18 cellular contexts compared by ENCODE assay signal in the genomic region with DNA sequence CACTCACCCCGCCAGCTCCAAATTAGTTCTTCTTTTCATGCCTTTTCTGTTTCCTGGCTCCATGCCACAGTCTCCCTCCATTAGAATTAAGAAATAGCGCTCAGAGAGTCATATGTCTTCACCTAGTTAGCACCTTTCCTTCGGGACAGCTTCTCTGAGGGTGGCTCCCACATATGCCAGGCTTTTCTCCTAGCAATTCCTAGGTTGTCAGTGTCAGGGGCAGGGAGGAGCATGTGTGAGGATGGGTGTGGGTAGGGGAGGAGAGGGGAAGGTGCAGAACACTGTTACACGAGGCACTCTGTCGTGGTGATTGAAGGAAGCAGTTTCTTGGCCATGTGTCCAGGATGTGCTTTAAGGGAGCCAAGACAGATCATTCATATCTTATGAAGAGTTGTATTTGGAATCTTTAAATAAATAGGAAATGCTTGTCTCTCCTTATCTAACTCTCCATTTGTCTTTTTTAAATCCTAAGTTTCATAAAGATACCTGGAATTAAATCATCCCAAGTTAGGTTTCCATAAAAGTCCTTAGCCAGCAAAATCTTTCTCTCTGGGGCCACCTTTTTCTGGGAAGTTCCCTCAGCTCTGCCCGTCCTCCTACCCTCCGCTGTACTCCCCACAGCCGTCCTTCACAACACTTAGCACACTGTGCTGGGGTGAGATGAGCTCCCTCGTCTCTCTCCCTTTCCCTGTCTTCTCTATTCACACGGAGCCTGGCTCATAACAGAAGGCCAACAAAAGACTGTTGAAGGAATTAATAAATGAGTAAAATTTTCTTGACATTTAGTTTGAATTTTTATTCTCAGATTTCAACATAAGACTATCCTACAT.
DNase-seq lines count a peak whose midpoint lies in the region; ATAC-seq, FAIRE-seq and TF ChIP-seq lines count a peak whose summit lies in the region.
"Had no signal": no experiment of that assay in that cellular context is flagged by ENCODE, and none has a peak within 500 bp of the region (broad histone marks: within the 10 kb centered on the region; RNA-seq: fewer than 3 reads in every experiment).

No MANE protein-coding gene starts in this region.

- WGBS in right lobe of liver (ENCODE audit: insufficient coverage, low coverage, low lambda C conversion rate, missing lambda C conversion rate) = 52% methylated on average over 10 of the region's 10 CpGs
- 21% methylated on average over 10 of the region's 10 CpGs for WGBS in HepG2 (ENCODE audit: low lambda C conversion rate)
- 87 to 90% methylated on average over 10 of the region's 10 CpGs for whole genome bisulfite sequencing in aorta, 2 donors

- intact Hi-C loops in right lobe of liver (cut with DNase I) (no loop called here), HepG2 (cut with micrococcal nuclease; ENCODE audit: unreplicated experiment) (no loop called here), aorta (cut with DNase I) (no loop called here)

- H4K20me1 ChIP-seq in HepG2 (ENCODE audit: insufficient read depth, low read length) = no peaks in the 10 kb centered on the region

- no peak overlapping the region for H2AFZ ChIP-seq in HepG2 (ENCODE audit: low read length)

- H3K36me3 ChIP-seq in right lobe of liver = no peaks in the 10 kb centered on the region
- H3K36me3 ChIP-seq in HepG2 (replicated peaks in 1 of 2; ENCODE audit: control insufficient read depth in 1 of 2, insufficient read depth in 2 of 2, low read length in 2 of 2) = no peaks in the 10 kb centered on the region
- no peaks in the 10 kb centered on the region for H3K36me3 ChIP-seq in aorta (ENCODE audit: control insufficient read depth in 1 of 2, insufficient read depth in 2 of 2, low read length in 1 of 2)
- H3K36me3 ChIP-seq: ovary, SJSA1 had no signal

- DNase-seq in right lobe of liver (no peak), HepG2 (ENCODE audit: low spot score) (no peak), NCI-H748 (lab: John Stamatoyannopoulos, UW; ENCODE audit: unreplicated experiment) (peak; percentile 71), fibroblast of the aortic adventitia (ENCODE audit: low read depth) (peak; percentile 58), aorta (no peak), occipital lobe (lab: John Stamatoyannopoulos, UW) (no peak), nephron progenitor cell (no peak), T1000 (lab: John Stamatoyannopoulos, UW) (no peak)
- DNase-seq: activated naive CD4-positive, alpha-beta T cell; effector CD8-positive, alpha-beta T cell; EL; NCI-H1417 treated with DMSO at 0.1 percent for 48 hours; ovary; stimulated activated naive CD8-positive, alpha-beta T cell treated with anti-CD3 and anti-CD28 coated beads, Interleukin-15, amount 100 ng/mL, for 72 hours had no signal

- peak overlapping the region in 1 of 3 donors; percentile 50 for H3K27ac ChIP-seq in right lobe of liver
- H3K27ac ChIP-seq in HepG2 (ENCODE audit: extremely low read length, insufficient read depth, low read length) = no peak overlapping the region
- H3K27ac ChIP-seq in aorta (ENCODE audit: low read depth in 1 of 2, low read length in 2 of 2) = no peak overlapping the region
- H3K27ac ChIP-seq: ovary had no signal

- peaks cover 5% of the 10 kb centered on the region for H3K27me3 Mint-ChIP-seq in nephron progenitor cell (ENCODE audit: low read depth, poor library complexity)
- H3K27me3 Mint-ChIP-seq: stimulated activated naive CD8-positive, alpha-beta T cell treated with anti-CD3 and anti-CD28 coated beads, Interleukin-15, amount 100 ng/mL, for 72 hours had no signal

- H3K36me3 Mint-ChIP-seq in nephron progenitor cell (ENCODE audit: low read depth) = peaks cover 5% of the 10 kb centered on the region

- H3K27me3 ChIP-seq in right lobe of liver (no peaks in the 10 kb centered on the region), HepG2 (ENCODE audit: control insufficient read depth in 1 of 2, insufficient read depth in 2 of 2, low read length in 2 of 2) (peaks cover 0 to 5% of the 10 kb centered on the region in 2 experiments; a peak in 3 of 5 replicates), aorta (ENCODE audit: control insufficient read depth in 1 of 2, insufficient read depth in 2 of 2, low read length in 1 of 2) (no peaks in the 10 kb centered on the region)
- H3K27me3 ChIP-seq: ovary, SJSA1 had no signal

- no peaks in the 10 kb centered on the region for H3K9me3 ChIP-seq in right lobe of liver
- H3K9me3 ChIP-seq in HepG2 (ENCODE audit: low read length) = no peaks in the 10 kb centered on the region
- no peaks in the 10 kb centered on the region for H3K9me3 ChIP-seq in aorta (ENCODE audit: control insufficient read depth, low read length)
- H3K9me3 ChIP-seq: ovary, SJSA1 had no signal

- H3K4me3 ChIP-seq in right lobe of liver = no peak overlapping the region
- H3K4me3 ChIP-seq in HepG2 (replicated peaks in 1 of 3; ENCODE audit: insufficient read depth in 1 of 3, low read depth in 2 of 3, low read length in 3 of 3) = no peak overlapping the region
- no peak overlapping the region for H3K4me3 ChIP-seq in fibroblast of the aortic adventitia (ENCODE audit: low read depth, low read length)
- no peak overlapping the region for H3K4me3 ChIP-seq in aorta (ENCODE audit: low read length in 2 of 2)
- H3K4me3 ChIP-seq: ovary, SJSA1 had no signal

- no peaks in the 10 kb centered on the region for H3K4me1 Mint-ChIP-seq in nephron progenitor cell

- CTCF ChIA-PET in HepG2 (lab: Yijun Ruan, JAX; ENCODE audit: low intra/inter-chr PET ratio, low total read pairs) = no interaction called here

- in situ Hi-C loops in HepG2 (cut with HindIII; ENCODE audit: extremely low pct_ligation_motif_present, low pct_unique_long_range_greater_than_20kb) = no loop called here

- no peaks in the 10 kb centered on the region for H3K79me2 ChIP-seq in HepG2 (ENCODE audit: insufficient read depth, low read length)

- H3K27ac Mint-ChIP-seq in nephron progenitor cell = no peak overlapping the region
- H3K27ac Mint-ChIP-seq: stimulated activated naive CD8-positive, alpha-beta T cell treated with anti-CD3 and anti-CD28 coated beads, Interleukin-15, amount 100 ng/mL, for 72 hours had no signal

- H3K9me3 Mint-ChIP-seq in nephron progenitor cell = peaks cover 18% of the 10 kb centered on the region

- H3K4me1 ChIP-seq in right lobe of liver (no peaks in the 10 kb centered on the region), HepG2 (ENCODE audit: insufficient read depth, low read length) (no peaks in the 10 kb centered on the region), aorta (ENCODE audit: control insufficient read depth in 1 of 2, insufficient read depth in 2 of 2, low read length in 2 of 2) (peaks cover 0 to 2% of the 10 kb centered on the region in 2 donors)

- TF ChIP-seq POLR2A in right lobe of liver (IDR thresholded peaks at IDR 0.05) (no peak), HepG2 (IDR thresholded peaks at IDR 0.05; ENCODE audit: insufficient read depth in 1 of 2, low read depth in 2 of 2, low read length in 2 of 2) (no peak)

- H3K9ac ChIP-seq in HepG2 (ENCODE audit: insufficient read depth, low read depth, low read length) = no peak overlapping the region

- TF ChIP-seq EP300 in HepG2 (IDR thresholded peaks at IDR 0.05; ENCODE audit: low read depth in 2 of 2, low read length in 2 of 2) (no peak), HepG2 (CRISPR knock-in tag; IDR thresholded peaks at IDR 0.05; ENCODE audit: borderline replicate concordance) (no peak)

- no peak for FAIRE-seq in HepG2 (lab: Jason Lieb, UNC)
- FAIRE-seq: TTC549, urothelium cell line had no signal

- H3K4me2 ChIP-seq in HepG2 (ENCODE audit: low read depth, low read length) = no peak overlapping the region

- TF ChIP-seq CTCF in right lobe of liver (IDR thresholded peaks at IDR 0.05) = no peak
- TF ChIP-seq CTCF in HepG2 (CRISPR knock-in tag; IDR thresholded peaks at IDR 0.05) = no peak
- TF ChIP-seq CTCF in fibroblast of the aortic adventitia (IDR thresholded peaks at IDR 0.05; ENCODE audit: insufficient read depth, low read length) = no peak
- no peak for TF ChIP-seq CTCF in nephron progenitor cell (IDR thresholded peaks at IDR 0.05)

- no TSS peak for BruUV-seq in HepG2 (replicated peaks; lab: Mats Ljungman, UMichigan)

- H3K4me3 Mint-ChIP-seq in nephron progenitor cell = no peak overlapping the region
- H3K4me3 Mint-ChIP-seq: stimulated activated naive CD8-positive, alpha-beta T cell treated with anti-CD3 and anti-CD28 coated beads, Interleukin-15, amount 100 ng/mL, for 72 hours had no signal

- POLR2A ChIA-PET in HepG2 (lab: Yijun Ruan, JAX) = no interaction called here

- ATAC-seq in right lobe of liver = peak; percentile 20 to 43 (median 30)
- no peak for ATAC-seq in HepG2
- peak; percentile 29 for ATAC-seq in aorta (ENCODE audit: low FRiP score)
- ATAC-seq: HCT116; stimulated activated naive CD8-positive, alpha-beta T cell treated with anti-CD3 and anti-CD28 coated beads, Interleukin-15, amount 100 ng/mL, for 72 hours had no signal

- no peak for TF ChIP-seq RAD21 in HepG2 (CRISPR knock-in tag; IDR thresholded peaks at IDR 0.05)

TF ChIP-seq in HepG2, 621 proteins besides CTCF, POLR2A, EP300 and RAD21:
- no peak for TF ChIP-seq POLR2AphosphoS2 (IDR thresholded peaks at IDR 0.05; ENCODE audit: low read depth, low read length)
- TF ChIP-seq MAFK (conservative IDR thresholded peaks at IDR 0.05 in 1 of 2, IDR thresholded peaks at IDR 0.05 in 1 of 2; ENCODE audit: low read length in 2 of 2) = peak in 1 of 2 experiments; percentile 46; a peak in 2 of 4 replicates

Comparison
In these comparisons a context has a peak if more than half of its experiments do, and no peak if none do; other contexts are left out.
1. DNase-seq: peak in NCI-H748 (single experiment) and fibroblast of the aortic adventitia (single experiment); none in right lobe of liver (0 of 3), HepG2 (single experiment), aorta (0 of 2), occipital lobe (single experiment), nephron progenitor cell (single experiment) and T1000 (single experiment).